25 cellular contexts compared by ENCODE assay signal in genomic region chr7:98493379-98493778, GRCh38.
"Had no signal": no experiment of that assay in that cellular context is flagged by ENCODE, and none has a peak within 500 bp of the region (broad histone marks: within the 10 kb centered on the region; RNA-seq: fewer than 3 reads in every experiment).

No MANE protein-coding gene starts in this region.

- FAIRE-seq: HTR-8/SVneo, RCC 7860 had no signal

- H3K27me3 ChIP-seq: MG63 had no signal

- DNase-seq: Karpas-422, KG1, MG63, NCI-H1092, NCI-H1105 treated with DMSO at 0.1 percent for 48 hours, NCI-H1436, NCI-H187, NCI-H2029, NCI-H2081 treated with DMSO at 0.1 percent for 48 hours, NCI-H2171, NCI-H226, NCI-H446, NCI-H510A, NCI-H524 treated with DMSO at 0.1 percent for 48 hours, NCI-H69, NCI-H774, Right ventricle myocardium superior, RPMI8226, SIG-M5, SK-N-SH, SW 1271, T-cell had no signal

- H3K27ac ChIP-seq: HL-60 had no signal

- H3K4me3 ChIP-seq: MG63 had no signal

- H3K4me2 ChIP-seq: SK-N-SH had no signal

- H3K9me3 ChIP-seq: MG63, SK-N-SH had no signal

- ATAC-seq: T-cell had no signal

- H3K9ac ChIP-seq: SK-N-SH had no signal

- H3K36me3 ChIP-seq: MG63 had no signal
